ENCODE assay signal across 24 cellular contexts in genomic region chr3:84906065-84906464, GRCh38. TPM values are rescaled to one million over a fixed set of nuclear protein-coding genes. Genes with fewer than 3 reads are reported as not detected.
DNase-seq lines count a peak whose midpoint lies in the region; ATAC-seq and TF ChIP-seq lines count a peak whose summit lies in the region.
"Had no signal": no experiment of that assay in that cellular context is flagged by ENCODE, and none has a peak within 500 bp of the region (broad histone marks: within the 10 kb centered on the region; RNA-seq: fewer than 3 reads in every experiment).

No MANE protein-coding gene starts in this region.

- TF ChIP-seq POLR2A in Peyer's patch (IDR thresholded peaks at IDR 0.05) = no peak

- H3K9me3 ChIP-seq in endodermal cell (ENCODE audit: control insufficient read depth, low read length) = peaks cover 8% of the 10 kb centered on the region
- H3K9me3 ChIP-seq in Peyer's patch = no peaks in the 10 kb centered on the region
- H3K9me3 ChIP-seq: Caco-2 had no signal

- H3K27me3 ChIP-seq in endodermal cell (ENCODE audit: control insufficient read depth, insufficient read depth, low read length, poor library complexity, severe bottlenecking) (no peaks in the 10 kb centered on the region), Peyer's patch (no peaks in the 10 kb centered on the region)
- H3K27me3 ChIP-seq: BLaER1 had no signal

- peak; percentile 40 for ATAC-seq in stimulated activated effector memory CD8-positive, alpha-beta T cell treated with anti-CD3 and anti-CD28 coated beads, Interleukin-12 subunit alpha, Interleukin-12 subunit beta, amount 100 ng/mL, for 72 hours
- ATAC-seq: CD8-positive, alpha-beta T cell; GM12878; GM23338; HCT116 had no signal

- H3K27ac Mint-ChIP-seq in endodermal cell (no peak overlapping the region), nephron progenitor cell (no peak overlapping the region)
- no peak overlapping the region for H3K27ac Mint-ChIP-seq in stimulated activated effector memory CD8-positive, alpha-beta T cell treated with anti-CD3 and anti-CD28 coated beads, Interleukin-12 subunit alpha, Interleukin-12 subunit beta, amount 100 ng/mL, for 72 hours
- H3K27ac Mint-ChIP-seq: B cell; CD4-positive, CD25-positive, alpha-beta regulatory T cell; CD8-positive, alpha-beta T cell; GM23338; H9 had no signal

- H3K4me3 ChIP-seq in endodermal cell (ENCODE audit: low read length) = no peak overlapping the region
- no peak overlapping the region for H3K4me3 ChIP-seq in Peyer's patch
- H3K4me3 ChIP-seq: BLaER1, GM12878, GM23338 had no signal

- H3K36me3 ChIP-seq in endodermal cell (ENCODE audit: control insufficient read depth, insufficient read depth, low read length) (no peaks in the 10 kb centered on the region), Peyer's patch (no peaks in the 10 kb centered on the region)
- H3K36me3 ChIP-seq: BLaER1 had no signal

- H3K4me3 Mint-ChIP-seq in endodermal cell = no peak overlapping the region
- no peak overlapping the region for H3K4me3 Mint-ChIP-seq in stimulated activated effector memory CD8-positive, alpha-beta T cell treated with anti-CD3 and anti-CD28 coated beads, Interleukin-12 subunit alpha, Interleukin-12 subunit beta, amount 100 ng/mL, for 72 hours
- no peak overlapping the region for H3K4me3 Mint-ChIP-seq in nephron progenitor cell
- H3K4me3 Mint-ChIP-seq: B cell; CD8-positive, alpha-beta T cell; GM23338; H9 had no signal

- H3K27me3 Mint-ChIP-seq in endodermal cell (ENCODE audit: insufficient read depth) (no peaks in the 10 kb centered on the region), nephron progenitor cell (ENCODE audit: low read depth, poor library complexity) (no peaks in the 10 kb centered on the region)
- H3K27me3 Mint-ChIP-seq: B cell; CD4-positive, CD25-positive, alpha-beta regulatory T cell had no signal

- DNase-seq in NCI-H69 (lab: John Stamatoyannopoulos, UW) (peak; percentile 8), endodermal cell (peak; percentile 40), posterior vena cava (ENCODE audit: low spot score) (peak; percentile 44), NCI-H2029 (lab: John Stamatoyannopoulos, UW) (no peak), Peyer's patch (no peak), nephron progenitor cell (no peak), pons (ENCODE audit: low spot score) (no peak)
- no peak for DNase-seq in stimulated activated effector memory CD8-positive, alpha-beta T cell treated with anti-CD3 and anti-CD28 coated beads, Interleukin-12 subunit alpha, Interleukin-12 subunit beta, amount 100 ng/mL, for 72 hours (ENCODE audit: low spot score in 2 of 2)
- DNase-seq: Caco-2; CD4-positive, CD25-positive, alpha-beta regulatory T cell; CD8-positive, alpha-beta T cell; DMS153; EL; GDM1; H9 had no signal

- intact Hi-C loops in posterior vena cava (cut with DNase I) = no loop called here

- H3K27ac ChIP-seq in endodermal cell (ENCODE audit: low read depth, low read length) (no peak overlapping the region), Peyer's patch (no peak overlapping the region)
- H3K27ac ChIP-seq: 22Rv1, BLaER1, C4-2B had no signal

- H3K4me1 ChIP-seq in endodermal cell (ENCODE audit: control insufficient read depth, insufficient read depth, low read length) (no peaks in the 10 kb centered on the region), Peyer's patch (no peaks in the 10 kb centered on the region)
- H3K4me1 ChIP-seq: BLaER1, Caco-2 had no signal

- H3K9ac ChIP-seq in endodermal cell (ENCODE audit: extremely low read depth, low read length, poor library complexity, severe bottlenecking) = no peak overlapping the region
- H3K9ac ChIP-seq: BLaER1 had no signal

- TF ChIP-seq CTCF in endodermal cell (conservative IDR thresholded peaks at IDR 0.05) (no peak), Peyer's patch (IDR thresholded peaks at IDR 0.05) (no peak), nephron progenitor cell (IDR thresholded peaks at IDR 0.05) (no peak)

- H3K4me1 Mint-ChIP-seq in endodermal cell = no peaks in the 10 kb centered on the region
- no peaks in the 10 kb centered on the region for H3K4me1 Mint-ChIP-seq in stimulated activated effector memory CD8-positive, alpha-beta T cell treated with anti-CD3 and anti-CD28 coated beads, Interleukin-12 subunit alpha, Interleukin-12 subunit beta, amount 100 ng/mL, for 72 hours
- no peaks in the 10 kb centered on the region for H3K4me1 Mint-ChIP-seq in nephron progenitor cell
- H3K4me1 Mint-ChIP-seq: B cell; CD4-positive, CD25-positive, alpha-beta regulatory T cell; GM23338; H9 had no signal

- WGBS in endodermal cell (ENCODE audit: insufficient coverage in 1 of 2, insufficient read length in 1 of 2), 2 experiments = 74 to 75% methylated on average over 5 to 6 of the region's 6 CpGs

- H3K36me3 Mint-ChIP-seq in endodermal cell (ENCODE audit: low read depth) = no peaks in the 10 kb centered on the region
- H3K36me3 Mint-ChIP-seq in stimulated activated effector memory CD8-positive, alpha-beta T cell treated with anti-CD3 and anti-CD28 coated beads, Interleukin-12 subunit alpha, Interleukin-12 subunit beta, amount 100 ng/mL, for 72 hours = no peaks in the 10 kb centered on the region
- H3K36me3 Mint-ChIP-seq in nephron progenitor cell (ENCODE audit: low read depth) = no peaks in the 10 kb centered on the region
- H3K36me3 Mint-ChIP-seq: CD4-positive, CD25-positive, alpha-beta regulatory T cell; CD8-positive, alpha-beta T cell had no signal

- H3K9me3 Mint-ChIP-seq in endodermal cell = peaks cover 10% of the 10 kb centered on the region
- peaks cover 7% of the 10 kb centered on the region for H3K9me3 Mint-ChIP-seq in stimulated activated effector memory CD8-positive, alpha-beta T cell treated with anti-CD3 and anti-CD28 coated beads, Interleukin-12 subunit alpha, Interleukin-12 subunit beta, amount 100 ng/mL, for 72 hours
- peaks cover 5% of the 10 kb centered on the region for H3K9me3 Mint-ChIP-seq in nephron progenitor cell

RNA-seq across cellular contexts. Expression of gene CADM2, which starts 52.7 kb away (rescaled TPM):
- total RNA-seq in endodermal cell (10 to 100 TPM; 24.1 to 29.8 TPM), posterior vena cava (under 1 TPM; 0.28 to 0.57 TPM), Peyer's patch (10 to 100 TPM in 1 of 4 donors, 1 to 10 TPM in 3; 1.2 to 22.3 (median 2.4) TPM)
- 8.7 TPM for polyA plus RNA-seq in endodermal cell (2013, experiment 1 of 2)
- polyA plus RNA-seq in endodermal cell (2013, experiment 2 of 2) = 8.2 TPM
- total RNA-seq: Caco-2; CD4-positive, CD25-positive, alpha-beta regulatory T cell; GM12878; H4 had no signal
- polyA plus RNA-seq: AG04450; CD4-positive, CD25-positive, alpha-beta regulatory T cell had no signal

Comparison
In these comparisons a context has a peak if more than half of its experiments do, and no peak if none do; other contexts are left out.
1. DNase-seq: peak in NCI-H69 (single experiment), endodermal cell (single experiment) and posterior vena cava (single experiment); none in stimulated activated effector memory CD8-positive, alpha-beta T cell treated with anti-CD3 and anti-CD28 coated beads, Interleukin-12 subunit alpha, Interleukin-12 subunit beta, amount 100 ng/mL, for 72 hours (0 of 2), NCI-H2029 (single experiment), Peyer's patch (0 of 3), nephron progenitor cell (single experiment) and pons (single experiment).